8 cellular contexts compared by ENCODE assay signal in genomic region chr14:92456215-92457017, GRCh38. TPM values are rescaled to one million over a fixed set of nuclear protein-coding genes. Genes with fewer than 3 reads are reported as not detected.
DNase-seq lines count a peak whose midpoint lies in the region; TF ChIP-seq lines count a peak whose summit lies in the region.

No MANE protein-coding gene starts in this region.

- H3K4me3 ChIP-seq in SJSA1 (no peak overlapping the region), suprapubic skin (no peak overlapping the region)

- no peak for TF ChIP-seq EP300 in suprapubic skin (IDR thresholded peaks at IDR 0.05)

- H3K9me3 ChIP-seq in SJSA1 (replicated peaks): no peaks in the 10 kb centered on the region
- no peaks in the 10 kb centered on the region for H3K9me3 ChIP-seq in suprapubic skin

- TF ChIP-seq CTCF in suprapubic skin (IDR thresholded peaks at IDR 0.05): peak in 1 of 2 donors; percentile 51

- peaks cover 8% of the 10 kb centered on the region for H3K4me1 ChIP-seq in SJSA1 (replicated peaks)
- H3K4me1 ChIP-seq in suprapubic skin: peaks cover 14% of the 10 kb centered on the region

- no peaks in the 10 kb centered on the region for H3K27me3 ChIP-seq in SJSA1 (replicated peaks)
- H3K27me3 ChIP-seq in suprapubic skin: peaks cover 4% of the 10 kb centered on the region

- H3K36me3 ChIP-seq in SJSA1: no peaks in the 10 kb centered on the region
- no peaks in the 10 kb centered on the region for H3K36me3 ChIP-seq in suprapubic skin

- H3K27ac ChIP-seq in SJSA1: no peak overlapping the region
- no peak overlapping the region for H3K27ac ChIP-seq in suprapubic skin

- 78% methylated on average over 19 of the region's 23 CpGs for WGBS in suprapubic skin

- TF ChIP-seq POLR2A in erythroblast (IDR thresholded peaks at IDR 0.05; ENCODE audit: low read length): no peak
- no peak for TF ChIP-seq POLR2A in suprapubic skin (IDR thresholded peaks at IDR 0.05)

- DNase-seq in NCI-H2081 (lab: John Stamatoyannopoulos, UW) (peak; percentile 48 to 67), NCI-H2081 treated with DMSO at 0.1 percent for 48 hours (lab: John Stamatoyannopoulos, UW) (no peak), HK-2 (ENCODE audit: unreplicated experiment) (peak; percentile 42), SJSA1 (ENCODE audit: low read depth in 1 of 2, low spot score in 2 of 2) (peak; percentile 38 to 49), erythroblast (lab: John Stamatoyannopoulos, UW) (peak; percentile 49 to 58), myocyte (ENCODE audit: low read depth) (peak; percentile 54), suprapubic skin (ENCODE audit: low spot score in 2 of 2) (no peak)
- no peak for DNase-seq in activated CD4-positive, alpha-beta T cell treated with anti-CD3 and anti-CD28 coated beads for 4 hours

RNA-seq across cellular contexts. Expression of gene RIN3, which starts 57.2 kb away (rescaled TPM):
- 0.38 and 0.55 TPM in 2 replicates for total RNA-seq in SJSA1 (2014; rRNA removed; shearing (Covaris generic))
- 0.51 and 0.83 TPM in 2 replicates for total RNA-seq in myocyte
- polyA plus RNA-seq in myocyte (2012): 3.1 TPM
- 10 to 100 TPM in 2 of 4 donors, 1 to 10 TPM in 2; 2.1 to 10.4 (median 7.2) TPM for total RNA-seq in suprapubic skin

Comparison
In these comparisons a context has a peak if more than half of its experiments do, and no peak if none do; other contexts are left out.
1. DNase-seq: peak in NCI-H2081 (2 of 2), HK-2 (single experiment), SJSA1 (2 of 2), erythroblast (2 of 2) and myocyte (single experiment); none in NCI-H2081 treated with DMSO at 0.1 percent for 48 hours (single experiment), suprapubic skin (0 of 2) and activated CD4-positive, alpha-beta T cell treated with anti-CD3 and anti-CD28 coated beads for 4 hours (0 of 2).